In the genomic region with DNA sequence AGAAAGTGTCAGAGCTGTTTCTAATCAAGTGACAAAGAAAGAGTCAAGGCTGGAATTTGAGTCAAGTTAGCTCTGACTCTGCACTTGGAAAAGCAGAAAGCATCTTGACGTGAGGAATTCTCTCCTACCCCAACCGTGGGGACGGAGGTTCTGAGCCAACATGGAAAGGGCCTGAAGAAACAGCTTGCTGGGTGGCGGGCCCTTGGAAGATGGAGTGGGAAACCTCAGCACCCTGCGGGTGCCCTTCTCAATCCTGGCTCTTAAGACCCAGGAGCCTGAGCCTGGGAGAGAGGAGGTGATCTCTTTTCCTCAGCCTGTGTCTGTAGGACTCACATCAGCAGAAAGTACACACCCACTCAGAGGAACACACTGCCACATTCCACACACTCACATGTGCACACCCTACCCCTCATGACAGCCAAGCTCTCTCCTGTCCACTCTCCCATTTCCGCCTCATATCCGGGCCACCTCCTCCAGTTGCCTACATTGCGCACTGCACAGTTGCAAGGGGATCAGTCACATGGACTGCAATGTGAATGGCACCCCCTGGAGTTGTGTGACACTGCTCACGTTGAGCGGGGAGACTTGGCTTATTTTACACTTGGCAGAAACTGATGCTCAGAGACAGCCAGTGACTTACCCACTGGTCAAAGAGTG, we compare ENCODE assay signal across 23 cellular contexts.
DNase-seq lines count a peak whose midpoint lies in the region; ATAC-seq, FAIRE-seq and TF ChIP-seq lines count a peak whose summit lies in the region.
"Had no signal": no experiment of that assay in that cellular context is flagged by ENCODE, and none has a peak within 500 bp of the region (broad histone marks: within the 10 kb centered on the region; RNA-seq: fewer than 3 reads in every experiment).

No MANE protein-coding gene starts in this region.

- H3K79me2 ChIP-seq in astrocyte (ENCODE audit: insufficient read depth, low read length), result no peaks in the 10 kb centered on the region
- no peaks in the 10 kb centered on the region for H3K79me2 ChIP-seq in smooth muscle cell (ENCODE audit: low read depth)
- no peaks in the 10 kb centered on the region for H3K79me2 ChIP-seq in HepG2 (ENCODE audit: insufficient read depth, low read length)

- no peaks in the 10 kb centered on the region for H4K20me1 ChIP-seq in astrocyte (ENCODE audit: insufficient read depth, low read length)
- H4K20me1 ChIP-seq in smooth muscle cell (ENCODE audit: low read depth), result no peaks in the 10 kb centered on the region
- no peaks in the 10 kb centered on the region for H4K20me1 ChIP-seq in HepG2 (ENCODE audit: insufficient read depth, low read length)

- H3K36me3 ChIP-seq in astrocyte (ENCODE audit: insufficient read depth, low read length) (no peaks in the 10 kb centered on the region), smooth muscle cell (ENCODE audit: low read depth) (no peaks in the 10 kb centered on the region), HepG2 (replicated peaks in 1 of 2; ENCODE audit: control insufficient read depth in 1 of 2, insufficient read depth in 2 of 2, low read length in 2 of 2) (no peaks in the 10 kb centered on the region)
- H3K36me3 ChIP-seq: Peyer's patch, vagina had no signal

- DNase-seq in D721Med (ENCODE audit: insufficient read length, low spot score) (no peak), astrocyte (ENCODE audit: low read depth) (peak; percentile 10), mucosa of gallbladder (ENCODE audit: low spot score) (peak; percentile 32), smooth muscle cell (lab: John Stamatoyannopoulos, UW; ENCODE audit: unreplicated experiment) (no peak), HepG2 (ENCODE audit: low spot score) (no peak), RCC 7860 (ENCODE audit: low spot score) (no peak)
- no peak for DNase-seq in activated naive CD4-positive, alpha-beta T cell treated with Interleukin-2 at 50 U/mL for 16 hours
- DNase-seq: activated gamma-delta T cell; activated naive CD8-positive, alpha-beta T cell treated with anti-CD3 and anti-CD28 coated beads, Interleukin-2, amount 50 U/mL, for 24 hours; activated T-cell treated with anti-CD3 and anti-CD28 coated beads, Interleukin-2, amount 50 U/mL, for 1 hour; foreskin melanocyte; GOT3; NCI-H526; nephron progenitor cell; Peyer's patch had no signal

- no peak for ATAC-seq in HepG2
- no peak for ATAC-seq in GM18502 (IDR thresholded peaks at IDR 0.05; ENCODE audit: poor library complexity, unreplicated experiment)
- ATAC-seq: activated naive CD8-positive, alpha-beta T cell treated with anti-CD3 and anti-CD28 coated beads, Interleukin-2, amount 50 U/mL, for 24 hours had no signal

- H3K4me1 Mint-ChIP-seq in astrocyte (ENCODE audit: low read depth, unreplicated experiment), result peaks cover 2% of the 10 kb centered on the region

- no peak overlapping the region for H3K4me3 ChIP-seq in astrocyte (ENCODE audit: insufficient read depth, low read depth, low read length)
- no peak overlapping the region for H3K4me3 ChIP-seq in smooth muscle cell
- H3K4me3 ChIP-seq in HepG2 (replicated peaks in 1 of 3; ENCODE audit: insufficient read depth in 1 of 3, low read depth in 2 of 3, low read length in 3 of 3), result no peak overlapping the region
- H3K4me3 ChIP-seq: Peyer's patch, skin epidermis, vagina had no signal

- in situ Hi-C loops in HepG2 (cut with HindIII; ENCODE audit: extremely low pct_ligation_motif_present, low pct_unique_long_range_greater_than_20kb), result no loop called here

- TF ChIP-seq RAD21 in HepG2 (CRISPR knock-in tag; IDR thresholded peaks at IDR 0.05), result no peak

- no peak overlapping the region for H3K9ac ChIP-seq in astrocyte (ENCODE audit: low read length)
- no peak overlapping the region for H3K9ac ChIP-seq in smooth muscle cell (ENCODE audit: low read depth)
- H3K9ac ChIP-seq in HepG2 (ENCODE audit: insufficient read depth, low read depth, low read length), result no peak overlapping the region

- H3K9me3 ChIP-seq in astrocyte (ENCODE audit: insufficient read depth, low read depth, low read length) (no peaks in the 10 kb centered on the region), smooth muscle cell (replicated peaks; ENCODE audit: low read depth) (no peaks in the 10 kb centered on the region), HepG2 (ENCODE audit: low read length) (no peaks in the 10 kb centered on the region)
- H3K9me3 ChIP-seq: Peyer's patch, vagina had no signal

- TF ChIP-seq POLR2A in HepG2 (IDR thresholded peaks at IDR 0.05; ENCODE audit: insufficient read depth in 1 of 2, low read depth in 2 of 2, low read length in 2 of 2), result no peak

- H3K4me1 ChIP-seq in astrocyte (ENCODE audit: insufficient read depth, low read length), result peaks cover 3% of the 10 kb centered on the region
- no peaks in the 10 kb centered on the region for H3K4me1 ChIP-seq in smooth muscle cell (ENCODE audit: low read depth)
- peaks cover 22% of the 10 kb centered on the region for H3K4me1 ChIP-seq in HepG2 (ENCODE audit: insufficient read depth, low read length)

- WGBS in smooth muscle cell (ENCODE audit: low lambda C conversion rate), result 85% methylated on average over 10 of the region's 10 CpGs
- 79% methylated on average over 10 of the region's 10 CpGs for WGBS in HepG2 (ENCODE audit: low lambda C conversion rate)

- no peak overlapping the region for H3K27ac ChIP-seq in astrocyte (ENCODE audit: low read depth, low read length)
- H3K27ac ChIP-seq in smooth muscle cell (ENCODE audit: low read depth), result no peak overlapping the region
- no peak overlapping the region for H3K27ac ChIP-seq in HepG2 (ENCODE audit: extremely low read length, insufficient read depth, low read length)
- H3K27ac ChIP-seq: epithelial cell of prostate, Peyer's patch, vagina had no signal

- FAIRE-seq in D721Med (lab: Jason Lieb, UNC), result no peak
- FAIRE-seq in astrocyte (lab: Jason Lieb, UNC), result no peak
- no peak for FAIRE-seq in HepG2 (lab: Jason Lieb, UNC)
- no peak for FAIRE-seq in RCC 7860 (lab: Jason Lieb, UNC)
- FAIRE-seq: HTR-8/SVneo, TTC549 had no signal

- POLR2A ChIA-PET in HepG2 (lab: Yijun Ruan, JAX), result no interaction called here

- no peak for TF ChIP-seq EP300 in HepG2 (IDR thresholded peaks at IDR 0.05; ENCODE audit: low read depth in 2 of 2, low read length in 2 of 2)
- no peak for TF ChIP-seq EP300 in HepG2 (CRISPR knock-in tag; IDR thresholded peaks at IDR 0.05; ENCODE audit: borderline replicate concordance)

- H2AFZ ChIP-seq in astrocyte (ENCODE audit: low read depth, low read length), result no peak overlapping the region
- H2AFZ ChIP-seq in smooth muscle cell (ENCODE audit: low read depth), result no peak overlapping the region
- no peak overlapping the region for H2AFZ ChIP-seq in HepG2 (ENCODE audit: low read length)

- peaks cover 44% of the 10 kb centered on the region for H3K27me3 ChIP-seq in astrocyte (ENCODE audit: insufficient read depth, low read length)
- H3K27me3 ChIP-seq in smooth muscle cell (ENCODE audit: low read depth), result no peaks in the 10 kb centered on the region
- H3K27me3 ChIP-seq in HepG2 (ENCODE audit: control insufficient read depth in 1 of 2, insufficient read depth in 2 of 2, low read length in 2 of 2), result peaks cover 4 to 35% of the 10 kb centered on the region in 2 experiments; a peak in 4 of 5 replicates
- H3K27me3 ChIP-seq: Peyer's patch, vagina had no signal

- no peak overlapping the region for H3K4me2 ChIP-seq in astrocyte (ENCODE audit: low read length)
- peak overlapping the region; percentile 47 for H3K4me2 ChIP-seq in smooth muscle cell
- no peak overlapping the region for H3K4me2 ChIP-seq in HepG2 (ENCODE audit: low read depth, low read length)

- TF ChIP-seq CTCF in D721Med (IDR thresholded peaks at IDR 0.05; ENCODE audit: insufficient read depth, missing control alignments) (peak; percentile 12), astrocyte (IDR thresholded peaks at IDR 0.05; ENCODE audit: insufficient read depth, low read depth, low read length) (no peak), smooth muscle cell (IDR thresholded peaks at IDR 0.05; ENCODE audit: borderline replicate concordance, insufficient read depth, poor library complexity, severe bottlenecking) (no peak), HepG2 (CRISPR knock-in tag; IDR thresholded peaks at IDR 0.05) (no peak)

- H3K9me3 Mint-ChIP-seq in astrocyte (ENCODE audit: unreplicated experiment), result no peaks in the 10 kb centered on the region
- H3K9me3 Mint-ChIP-seq: activated naive CD8-positive, alpha-beta T cell treated with anti-CD3 and anti-CD28 coated beads, Interleukin-2, amount 50 U/mL, for 24 hours; nephron progenitor cell had no signal

- no peak overlapping the region for H3K4me3 Mint-ChIP-seq in astrocyte (ENCODE audit: unreplicated experiment)
- H3K4me3 Mint-ChIP-seq: activated naive CD8-positive, alpha-beta T cell treated with anti-CD3 and anti-CD28 coated beads, Interleukin-2, amount 50 U/mL, for 24 hours; brain; nephron progenitor cell had no signal

- no peak overlapping the region for H3K27ac Mint-ChIP-seq in astrocyte (ENCODE audit: unreplicated experiment)
- H3K27ac Mint-ChIP-seq: activated naive CD8-positive, alpha-beta T cell treated with anti-CD3 and anti-CD28 coated beads, Interleukin-2, amount 50 U/mL, for 24 hours; brain; nephron progenitor cell had no signal

- intact Hi-C loops in HepG2 (cut with micrococcal nuclease; ENCODE audit: unreplicated experiment), result loop anchor here (5.0 kb wide), 1 partner anchor 356 kb away; no protein-coding TSS in a partner anchor

- no TSS peak for BruUV-seq in HepG2 (replicated peaks; lab: Mats Ljungman, UMichigan)

- H3K27me3 Mint-ChIP-seq in astrocyte (ENCODE audit: low read depth, unreplicated experiment), result peaks cover 44% of the 10 kb centered on the region

- H3F3A ChIP-seq in smooth muscle cell (ENCODE audit: low read depth), result no peaks in the 10 kb centered on the region

- CTCF ChIA-PET in HepG2 (lab: Yijun Ruan, JAX; ENCODE audit: low intra/inter-chr PET ratio, low total read pairs), result no interaction called here

- H3K36me3 Mint-ChIP-seq in astrocyte (ENCODE audit: low read depth, unreplicated experiment), result no peaks in the 10 kb centered on the region
- H3K36me3 Mint-ChIP-seq: brain, CD14-positive monocyte had no signal

TF ChIP-seq in HepG2, 621 proteins besides CTCF, POLR2A, EP300 and RAD21 (continues in another document):
- TF ChIP-seq ZNF709 (CRISPR knock-in tag; IDR thresholded peaks at IDR 0.05) (no peak), ZNF383 (CRISPR knock-in tag; IDR thresholded peaks at IDR 0.05; ENCODE audit: borderline replicate concordance) (no peak)
- TF ChIP-seq, protein P1, sequence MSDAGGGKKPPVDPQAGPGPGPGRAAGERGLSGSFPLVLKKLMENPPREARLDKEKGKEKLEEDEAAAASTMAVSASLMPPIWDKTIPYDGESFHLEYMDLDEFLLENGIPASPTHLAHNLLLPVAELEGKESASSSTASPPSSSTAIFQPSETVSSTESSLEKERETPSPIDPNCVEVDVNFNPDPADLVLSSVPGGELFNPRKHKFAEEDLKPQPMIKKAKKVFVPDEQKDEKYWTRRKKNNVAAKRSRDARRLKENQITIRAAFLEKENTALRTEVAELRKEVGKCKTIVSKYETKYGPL (CRISPR knock-in tag; IDR thresholded peaks at IDR 0.05), result no peak

Comparison
In these comparisons a context has a peak if more than half of its experiments do, and no peak if none do; other contexts are left out.
1. DNase-seq: peak in astrocyte (single experiment) and mucosa of gallbladder (single experiment); none in D721Med (single experiment), smooth muscle cell (single experiment), activated naive CD4-positive, alpha-beta T cell treated with Interleukin-2 at 50 U/mL for 16 hours (single experiment), HepG2 (single experiment) and RCC 7860 (single experiment).